In the genomic region with DNA sequence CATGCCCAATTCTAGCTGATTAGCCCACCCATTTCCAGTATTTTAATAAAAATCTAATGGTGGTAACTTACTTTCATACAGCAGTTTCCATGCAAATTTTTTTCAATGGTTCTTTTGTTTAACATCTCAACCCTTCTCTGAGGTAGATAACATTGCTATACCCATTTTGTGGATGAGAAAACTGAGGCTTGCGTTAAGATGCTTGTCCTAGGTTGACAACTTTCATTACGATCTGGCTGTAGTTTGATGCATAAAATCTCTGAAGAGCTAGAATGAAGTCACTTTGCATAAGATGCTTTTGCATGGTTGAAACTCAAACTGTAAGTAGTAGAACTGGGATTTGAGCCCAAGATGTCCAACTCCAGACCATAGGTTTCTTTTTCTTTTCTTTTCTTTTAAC, we compare ENCODE assay signal across 28 cellular contexts.
"Had no signal": no experiment of that assay in that cellular context is flagged by ENCODE, and none has a peak within 500 bp of the region (broad histone marks: within the 10 kb centered on the region; RNA-seq: fewer than 3 reads in every experiment).

No MANE protein-coding gene starts in this region.

- DNase-seq: colonic mucosa; cortex of kidney; dermis blood vessel endothelial cell; dorsolateral prefrontal cortex; effector CD4-positive, alpha-beta T cell; effector CD8-positive, alpha-beta T cell; effector memory CD4-positive, alpha-beta T cell; effector memory CD8-positive, alpha-beta T cell; endodermal cell; erythroblast; esophagus squamous epithelium; foreskin fibroblast; foreskin keratinocyte; foreskin melanocyte; gastrocnemius medialis; glutamatergic neuron; head of caudate nucleus; heart left ventricle; heart right ventricle had no signal

- H3K4me1 ChIP-seq: colonic mucosa, esophagus squamous epithelium, foreskin keratinocyte had no signal

- FAIRE-seq: colon, endometrium, endothelial cell of umbilical vein, frontal cortex had no signal

- H3K9me3 ChIP-seq: colonic mucosa, esophagus muscularis mucosa, esophagus squamous epithelium, gastrocnemius medialis, gastroesophageal sphincter, heart left ventricle, heart right ventricle had no signal

- H3K27ac ChIP-seq: colonic mucosa, coronary artery, dorsolateral prefrontal cortex, epithelial cell of prostate, esophagus muscularis mucosa, esophagus squamous epithelium, foreskin keratinocyte, gastrocnemius medialis, gastroesophageal sphincter, heart left ventricle, heart right ventricle had no signal

- H3K4me3 ChIP-seq: colonic mucosa, coronary artery, dorsolateral prefrontal cortex, esophagus muscularis mucosa, esophagus squamous epithelium, gastrocnemius medialis, gastroesophageal sphincter, heart left ventricle, heart right ventricle had no signal

- H3K27me3 ChIP-seq: colonic mucosa, esophagus squamous epithelium, gastrocnemius medialis, gastroesophageal sphincter had no signal

- ATAC-seq: effector memory CD8-positive, alpha-beta T cell; esophagus mucosa; foreskin keratinocyte; gastrocnemius medialis; gastroesophageal sphincter; heart left ventricle; heart right ventricle had no signal

- H3K36me3 ChIP-seq: colonic mucosa, esophagus muscularis mucosa, esophagus squamous epithelium, gastrocnemius medialis, gastroesophageal sphincter, heart left ventricle, heart right ventricle had no signal
